24 cellular contexts compared by ENCODE assay signal in the genomic region with DNA sequence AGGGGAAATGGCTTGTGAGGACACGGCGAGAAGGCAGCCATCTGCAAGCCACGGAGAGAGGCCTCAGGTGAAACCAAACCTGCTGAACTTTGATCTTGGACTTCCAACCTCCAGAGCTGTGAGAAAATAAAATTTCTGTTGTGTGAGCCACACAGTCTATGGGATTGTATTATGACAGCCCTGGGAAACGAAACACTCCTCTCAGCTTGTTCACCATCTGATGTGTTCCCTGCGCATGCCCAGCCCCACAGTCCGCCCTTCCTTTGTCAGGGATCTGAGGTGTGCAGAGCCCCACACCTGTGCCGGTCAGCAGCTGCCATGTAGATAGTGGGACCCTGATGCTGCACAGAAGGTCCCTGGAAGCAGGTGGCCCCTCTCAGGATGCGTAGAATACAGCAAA. TPM values are rescaled to one million over a fixed set of nuclear protein-coding genes. Genes with fewer than 3 reads are reported as not detected.
DNase-seq lines count a peak whose midpoint lies in the region; ATAC-seq, FAIRE-seq and TF ChIP-seq lines count a peak whose summit lies in the region.
"Had no signal": no experiment of that assay in that cellular context is flagged by ENCODE, and none has a peak within 500 bp of the region (broad histone marks: within the 10 kb centered on the region; RNA-seq: fewer than 3 reads in every experiment).

No MANE protein-coding gene starts in this region.

- H3K4me3 ChIP-seq in Karpas-422 (ENCODE audit: low read length), result no peak overlapping the region
- H3K4me3 ChIP-seq in HepG2 (replicated peaks in 1 of 3; ENCODE audit: insufficient read depth in 1 of 3, low read depth in 2 of 3, low read length in 3 of 3), result peak overlapping the region in 2 of 3 experiments; percentile 9 to 55; a peak in 2 of 6 replicates
- no peak overlapping the region for H3K4me3 ChIP-seq in smooth muscle cell
- H3K4me3 ChIP-seq: PC-9, SJSA1 had no signal

- TF ChIP-seq CTCF in HepG2 (CRISPR knock-in tag; IDR thresholded peaks at IDR 0.05) (no peak), smooth muscle cell (IDR thresholded peaks at IDR 0.05; ENCODE audit: borderline replicate concordance, insufficient read depth, poor library complexity, severe bottlenecking) (no peak)

- 19% methylated on average over 7 of the region's 8 CpGs for WGBS in HepG2 (ENCODE audit: low lambda C conversion rate)
- WGBS in smooth muscle cell (ENCODE audit: low lambda C conversion rate), result 87% methylated on average over 8 of the region's 8 CpGs

- no peak for TF ChIP-seq POLR2A in HepG2 (IDR thresholded peaks at IDR 0.05; ENCODE audit: insufficient read depth in 1 of 2, low read depth in 2 of 2, low read length in 2 of 2)

- in situ Hi-C loops in HepG2 (cut with HindIII; ENCODE audit: extremely low pct_ligation_motif_present, low pct_unique_long_range_greater_than_20kb) (no loop called here), G401 (cut with HindIII; ENCODE audit: low sequenced_read_pairs) (no loop called here)

- H3K9me3 ChIP-seq in Karpas-422 (ENCODE audit: low read length) (no peaks in the 10 kb centered on the region), HepG2 (ENCODE audit: low read length) (no peaks in the 10 kb centered on the region), smooth muscle cell (replicated peaks; ENCODE audit: low read depth) (no peaks in the 10 kb centered on the region)
- H3K9me3 ChIP-seq: SJSA1 had no signal

- TF ChIP-seq EP300 in HepG2 (IDR thresholded peaks at IDR 0.05; ENCODE audit: low read depth in 2 of 2, low read length in 2 of 2) (no peak), HepG2 (CRISPR knock-in tag; IDR thresholded peaks at IDR 0.05; ENCODE audit: borderline replicate concordance) (no peak)

- H3K27ac ChIP-seq in Karpas-422 (ENCODE audit: low read length) (no peak overlapping the region), HepG2 (ENCODE audit: extremely low read length, insufficient read depth, low read length) (no peak overlapping the region), smooth muscle cell (ENCODE audit: low read depth) (no peak overlapping the region), substantia nigra (ENCODE audit: low read depth, low read length, poor library complexity, severe bottlenecking) (no peak overlapping the region)
- H3K27ac ChIP-seq: 22Rv1, PC-9, SJSA1 had no signal

- H3F3A ChIP-seq in smooth muscle cell (ENCODE audit: low read depth), result peaks cover 4% of the 10 kb centered on the region

- no peaks in the 10 kb centered on the region for H3K9me2 ChIP-seq in Karpas-422 (replicated peaks; ENCODE audit: insufficient read depth, low read length)

- intact Hi-C loops in HepG2 (cut with micrococcal nuclease; ENCODE audit: unreplicated experiment) (loop anchor here (10.0 kb wide), 1 partner anchor 49 kb away; a partner anchor contains a TSS), sciatic nerve (cut with DNase I) (no loop called here)

- POLR2A ChIA-PET in HepG2 (lab: Yijun Ruan, JAX), result interaction anchor here (1.3 kb wide), 1 partner anchor 13 kb away, joined by 4 read pairs; no protein-coding TSS in a partner anchor

- H3K4me2 ChIP-seq in Karpas-422 (ENCODE audit: low read depth, low read length, poor library complexity, severe bottlenecking) (no peak overlapping the region), HepG2 (ENCODE audit: low read depth, low read length) (peak overlapping the region; percentile 66), smooth muscle cell (no peak overlapping the region)
- H3K4me2 ChIP-seq: PC-9 had no signal

- no peak overlapping the region for H2AFZ ChIP-seq in Karpas-422 (ENCODE audit: low read length)
- H2AFZ ChIP-seq in HepG2 (ENCODE audit: low read length), result no peak overlapping the region
- H2AFZ ChIP-seq in smooth muscle cell (ENCODE audit: low read depth), result no peak overlapping the region
- H2AFZ ChIP-seq: PC-9 had no signal

- TF ChIP-seq RAD21 in HepG2 (CRISPR knock-in tag; IDR thresholded peaks at IDR 0.05), result no peak

- no peaks in the 10 kb centered on the region for H3K79me2 ChIP-seq in Karpas-422 (ENCODE audit: low read length)
- H3K79me2 ChIP-seq in HepG2 (ENCODE audit: insufficient read depth, low read length), result no peaks in the 10 kb centered on the region
- no peaks in the 10 kb centered on the region for H3K79me2 ChIP-seq in smooth muscle cell (ENCODE audit: low read depth)

- H3K27me3 ChIP-seq in Karpas-422 (ENCODE audit: low read length) (no peaks in the 10 kb centered on the region), HepG2 (ENCODE audit: control insufficient read depth in 1 of 2, insufficient read depth in 2 of 2, low read length in 2 of 2) (peaks cover 3 to 8% of the 10 kb centered on the region in 2 experiments; a peak in 2 of 5 replicates), smooth muscle cell (ENCODE audit: low read depth) (no peaks in the 10 kb centered on the region)

- no TSS peak for BruUV-seq in HepG2 (replicated peaks; lab: Mats Ljungman, UMichigan)

- DNase-seq in NCI-H146 (lab: John Stamatoyannopoulos, UW) (peak; percentile 2), NCI-H146 treated with DMSO at 0.1 percent for 48 hours (lab: John Stamatoyannopoulos, UW; ENCODE audit: unreplicated experiment) (no peak), Karpas-422 (peak; percentile 4), HepG2 (ENCODE audit: low spot score) (peak; percentile 54), sciatic nerve (ENCODE audit: low spot score) (peak; percentile 34), G401 (ENCODE audit: low spot score) (no peak), smooth muscle cell (lab: John Stamatoyannopoulos, UW; ENCODE audit: unreplicated experiment) (no peak), substantia nigra (lab: John Stamatoyannopoulos, UW) (no peak)
- DNase-seq: ACHN, Calu3, DMS79 treated with DMSO at 0.1 percent for 48 hours, NCI-H187 treated with DMSO at 0.1 percent for 48 hours, NCI-H2107, NCI-H446, NCI-H524 treated with DMSO at 0.1 percent for 48 hours, NCI-H774, PC-9 had no signal

- FAIRE-seq in HepG2 (lab: Jason Lieb, UNC), result no peak
- FAIRE-seq: GM12892, GM19239 had no signal

- ATAC-seq in HepG2, result peak; percentile 84
- no peak for ATAC-seq in sciatic nerve
- ATAC-seq: HCT116 had no signal

- no peaks in the 10 kb centered on the region for H3K36me3 ChIP-seq in Karpas-422 (ENCODE audit: insufficient read depth, low read length)
- H3K36me3 ChIP-seq in HepG2 (replicated peaks in 1 of 2; ENCODE audit: control insufficient read depth in 1 of 2, insufficient read depth in 2 of 2, low read length in 2 of 2), result no peaks in the 10 kb centered on the region
- H3K36me3 ChIP-seq in smooth muscle cell (ENCODE audit: low read depth), result no peaks in the 10 kb centered on the region
- H3K36me3 ChIP-seq: SJSA1 had no signal

- CTCF ChIA-PET in HepG2 (lab: Yijun Ruan, JAX; ENCODE audit: low intra/inter-chr PET ratio, low total read pairs), result no interaction called here

- H3K4me1 ChIP-seq in Karpas-422 (ENCODE audit: low read length) (no peaks in the 10 kb centered on the region), HepG2 (ENCODE audit: insufficient read depth, low read length) (peaks cover 33% of the 10 kb centered on the region), smooth muscle cell (ENCODE audit: low read depth) (no peaks in the 10 kb centered on the region)
- H3K4me1 ChIP-seq: SJSA1 had no signal

- H4K20me1 ChIP-seq in Karpas-422 (ENCODE audit: insufficient read depth, low read depth, low read length), result no peaks in the 10 kb centered on the region
- no peaks in the 10 kb centered on the region for H4K20me1 ChIP-seq in HepG2 (ENCODE audit: insufficient read depth, low read length)
- no peaks in the 10 kb centered on the region for H4K20me1 ChIP-seq in smooth muscle cell (ENCODE audit: low read depth)

- no peak overlapping the region for H3K9ac ChIP-seq in Karpas-422 (ENCODE audit: low read length)
- H3K9ac ChIP-seq in HepG2 (ENCODE audit: insufficient read depth, low read depth, low read length), result no peak overlapping the region
- H3K9ac ChIP-seq in smooth muscle cell (ENCODE audit: low read depth), result no peak overlapping the region

RNA-seq across cellular contexts. Expression of a gene that starts 34.1 kb away (rescaled TPM):
- total RNA-seq in Karpas-422 (2014; rRNA removed; shearing (Covaris generic); ENCODE audit: low replicate concordance), result not detected in 2 replicates
- 0.66 and 1.2 TPM in 2 replicates for total RNA-seq in HepG2 (2016; rRNA removed; fragmentation: Illumina TruSeq; extraction: Trizol)
- 1.1 TPM in 2 replicates for total RNA-seq in HepG2 (2016; cell fraction: cytosol; rRNA removed; fragmentation: Illumina TruSeq; extraction: Trizol; ENCODE audit: low read depth)
- total RNA-seq in HepG2 (2016; cell fraction: insoluble cytoplasmic fraction; rRNA removed; fragmentation: Illumina TruSeq; extraction: Trizol), result 0.85 and 1.0 TPM in 2 replicates
- 1.7 TPM in 2 replicates for total RNA-seq in HepG2 (2016; cell fraction: membrane; rRNA removed; fragmentation: Illumina TruSeq; extraction: Trizol)
- 0.28 and 1.4 TPM in 2 replicates for total RNA-seq in HepG2 (2016; cell fraction: nucleus; rRNA removed; fragmentation: Illumina TruSeq; extraction: Trizol)
- 0.33 and 0.67 TPM in 2 replicates for polyA plus RNA-seq in HepG2 (2011; rRNA removed)
- polyA plus RNA-seq in HepG2 (2011; cell fraction: cytosol; rRNA removed), result 0.47 and 1.0 TPM in 2 replicates
- 0.66 and 0.87 TPM in 2 replicates for polyA plus RNA-seq in HepG2 (2011; cell fraction: nucleus; rRNA removed)
- polyA plus RNA-seq in HepG2 (2012), result 0.69 and 0.78 TPM in 2 replicates
- polyA plus RNA-seq in HepG2 (2016; cell fraction: cytosol; fragmentation: Illumina TruSeq; extraction: Trizol; ENCODE audit: low read depth), result 1.2 and 1.6 TPM in 2 replicates
- 0.74 and 0.82 TPM in 2 replicates for polyA plus RNA-seq in HepG2 (2016; cell fraction: insoluble cytoplasmic fraction; fragmentation: Illumina TruSeq; extraction: Trizol; ENCODE audit: low read depth)
- 1.7 TPM in 2 replicates for polyA plus RNA-seq in HepG2 (2016; cell fraction: membrane; fragmentation: Illumina TruSeq; extraction: Trizol; ENCODE audit: low read depth)
- 0.56 and 0.57 TPM in 2 replicates for polyA plus RNA-seq in HepG2 (2016; cell fraction: nucleus; fragmentation: Illumina TruSeq; extraction: Trizol; ENCODE audit: insufficient read depth, low read depth)
- polyA minus RNA-seq in HepG2 (2011; rRNA and poly(A)+ RNA removed; ENCODE audit: low replicate concordance), result 0.16 and 1.9 TPM in 2 replicates
- polyA minus RNA-seq in HepG2 (2011; cell fraction: cytosol; rRNA and poly(A)+ RNA removed), result 0.70 and 0.79 TPM in 2 replicates
- polyA minus RNA-seq in HepG2 (2011; cell fraction: nucleus; rRNA and poly(A)+ RNA removed), result 0.52 and 1.1 TPM in 2 replicates
- 8.6 TPM for total RNA-seq in sciatic nerve
- 6.4 and 8.2 TPM in 2 replicates for total RNA-seq in G401 (2014; rRNA removed; shearing (Covaris generic))
- 0.94 and 4.2 TPM in 2 replicates for total RNA-seq in smooth muscle cell
- polyA plus RNA-seq in smooth muscle cell, result 0.70 and 3.3 TPM in 2 replicates
- total RNA-seq: Calu3, HT-29, MCF 10A, PC-9 had no signal

RNA-seq across cellular contexts. Expression of a gene that starts 47.3 kb away (rescaled TPM):
- 31.6 and 43.9 TPM in 2 replicates for total RNA-seq in Karpas-422 (2014; rRNA removed; shearing (Covaris generic); ENCODE audit: low replicate concordance)
- total RNA-seq in HepG2 (2016; rRNA removed; fragmentation: Illumina TruSeq; extraction: Trizol) (0.14 and 0.18 TPM in 2 replicates), sciatic nerve (4.2 TPM), smooth muscle cell (3.6 and 5.5 TPM in 2 replicates)
- not detected in 2 replicates for total RNA-seq in HepG2 (2016; cell fraction: cytosol; rRNA removed; fragmentation: Illumina TruSeq; extraction: Trizol; ENCODE audit: low read depth)
- total RNA-seq in HepG2 (2016; cell fraction: insoluble cytoplasmic fraction; rRNA removed; fragmentation: Illumina TruSeq; extraction: Trizol), result 0.15 and 0.26 TPM in 2 replicates
- 0.15 TPM in 1 of 2 replicates, not detected in the other for total RNA-seq in HepG2 (2016; cell fraction: membrane; rRNA removed; fragmentation: Illumina TruSeq; extraction: Trizol)
- 0.50 and 0.68 TPM in 2 replicates for total RNA-seq in HepG2 (2016; cell fraction: nucleus; rRNA removed; fragmentation: Illumina TruSeq; extraction: Trizol)
- polyA plus RNA-seq in HepG2 (2011; rRNA removed) (0.51 and 0.62 TPM in 2 replicates), smooth muscle cell (3.3 and 4.2 TPM in 2 replicates)
- 0.37 and 0.43 TPM in 2 replicates for polyA plus RNA-seq in HepG2 (2011; cell fraction: cytosol; rRNA removed)
- polyA plus RNA-seq in HepG2 (2011; cell fraction: nucleus; rRNA removed), result 0.63 and 0.69 TPM in 2 replicates
- polyA plus RNA-seq in HepG2 (2012), result 0.25 and 0.30 TPM in 2 replicates
- 0.03 and 0.11 TPM in 2 replicates for polyA plus RNA-seq in HepG2 (2016; cell fraction: cytosol; fragmentation: Illumina TruSeq; extraction: Trizol; ENCODE audit: low read depth)
- polyA plus RNA-seq in HepG2 (2016; cell fraction: insoluble cytoplasmic fraction; fragmentation: Illumina TruSeq; extraction: Trizol; ENCODE audit: low read depth), result 0.12 and 0.21 TPM in 2 replicates
- 0.07 and 0.10 TPM in 2 replicates for polyA plus RNA-seq in HepG2 (2016; cell fraction: membrane; fragmentation: Illumina TruSeq; extraction: Trizol; ENCODE audit: low read depth)
- 0.11 and 0.22 TPM in 2 replicates for polyA plus RNA-seq in HepG2 (2016; cell fraction: nucleus; fragmentation: Illumina TruSeq; extraction: Trizol; ENCODE audit: insufficient read depth, low read depth)
- 0.62 and 23.9 TPM in 2 replicates for polyA minus RNA-seq in HepG2 (2011; rRNA and poly(A)+ RNA removed; ENCODE audit: low replicate concordance)
- 0.26 and 0.49 TPM in 2 replicates for polyA minus RNA-seq in HepG2 (2011; cell fraction: cytosol; rRNA and poly(A)+ RNA removed)
- polyA minus RNA-seq in HepG2 (2011; cell fraction: nucleus; rRNA and poly(A)+ RNA removed), result 0.12 and 0.13 TPM in 2 replicates
- total RNA-seq in G401 (2014; rRNA removed; shearing (Covaris generic)), result 4.4 and 7.4 TPM in 2 replicates
- total RNA-seq: Calu3 had no signal

Comparison
In these comparisons a context has a peak if more than half of its experiments do, and no peak if none do; other contexts are left out.
1. DNase-seq: peak in NCI-H146 (single experiment), Karpas-422 (single experiment), HepG2 (single experiment) and sciatic nerve (single experiment); none in NCI-H146 treated with DMSO at 0.1 percent for 48 hours (single experiment), G401 (single experiment), smooth muscle cell (single experiment) and substantia nigra (0 of 49).
2. H3K4me3 ChIP-seq: peak in HepG2 (2 of 3); none in Karpas-422 (single experiment) and smooth muscle cell (single experiment).